Comparison of ENCODE assay signal across 8 cellular contexts in the genomic region with DNA sequence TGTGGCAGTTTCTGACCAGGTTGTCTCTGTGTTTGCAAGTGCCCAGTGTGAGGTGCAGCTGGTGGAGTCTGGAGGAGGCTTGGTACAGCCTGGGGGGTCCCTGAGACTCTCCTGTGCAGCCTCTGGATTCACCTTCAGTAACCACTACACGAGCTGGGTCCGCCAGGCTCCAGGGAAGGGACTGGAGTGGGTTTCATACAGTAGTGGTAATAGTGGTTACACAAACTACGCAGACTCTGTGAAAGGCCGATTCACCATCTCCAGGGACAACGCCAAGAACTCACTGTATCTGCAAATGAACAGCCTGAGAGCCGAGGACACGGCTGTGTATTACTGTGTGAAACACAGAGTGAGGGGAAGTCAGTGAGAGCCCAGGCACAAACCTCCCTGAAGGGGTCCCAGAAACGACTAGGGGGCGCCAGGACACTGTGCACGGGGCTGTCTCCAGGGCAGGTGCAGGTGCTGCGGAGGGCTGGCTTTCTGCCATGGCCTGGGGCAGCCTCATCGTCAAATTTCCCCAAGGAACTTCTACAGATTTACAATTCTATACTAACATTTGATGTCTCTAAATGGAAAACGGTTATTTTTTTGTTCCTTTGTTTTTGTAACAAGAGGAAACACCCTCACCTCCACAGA.
DNase-seq lines count a peak whose midpoint lies in the region; ATAC-seq, FAIRE-seq and TF ChIP-seq lines count a peak whose summit lies in the region.
"Not testable (repeated sequence)": the region's sequence is repeated elsewhere in the genome, so short reads cannot be mapped to it uniquely, and the experiment has no call there.

No MANE protein-coding gene starts in this region.

- 3% methylated on average over 5 of the region's 13 CpGs for WGBS in HepG2 (ENCODE audit: low lambda C conversion rate)

- H3K4me3 Mint-ChIP-seq in activated naive CD4-positive, alpha-beta T cell treated with anti-CD3 and anti-CD28 coated beads for 36 hours = not testable (repeated sequence)

- not testable (repeated sequence) for H3K4me3 ChIP-seq in BE2C (ENCODE audit: low read depth, low read length); WERI-Rb-1 (ENCODE audit: low read depth, low read length); HepG2 (replicated peaks in 1 of 3; ENCODE audit: insufficient read depth in 1 of 3, low read depth in 2 of 3, low read length in 3 of 3)

- peak; percentile 78 for ATAC-seq in HepG2

- not testable (repeated sequence) for H4K20me1 ChIP-seq in HepG2 (ENCODE audit: insufficient read depth, low read length)

- not testable (repeated sequence) for H3K79me2 ChIP-seq in HepG2 (ENCODE audit: insufficient read depth, low read length)

- in situ Hi-C loops in HepG2 (cut with HindIII; ENCODE audit: extremely low pct_ligation_motif_present, low pct_unique_long_range_greater_than_20kb) = not testable (repeated sequence)

- H3K9me3 Mint-ChIP-seq in activated naive CD4-positive, alpha-beta T cell treated with anti-CD3 and anti-CD28 coated beads for 36 hours = not testable (repeated sequence)

- H3K36me3 Mint-ChIP-seq in activated naive CD4-positive, alpha-beta T cell treated with anti-CD3 and anti-CD28 coated beads for 36 hours (ENCODE audit: low read depth) = not testable (repeated sequence)

- H2AFZ ChIP-seq in HepG2 (ENCODE audit: low read length) = not testable (repeated sequence)

- not testable (repeated sequence) for H3K36me3 ChIP-seq in BE2C; WERI-Rb-1; HepG2 (replicated peaks in 1 of 2; ENCODE audit: control insufficient read depth in 1 of 2, insufficient read depth in 2 of 2, low read length in 2 of 2)

- POLR2A ChIA-PET in HepG2 (lab: Yijun Ruan, JAX) = not testable (repeated sequence)

- not testable (repeated sequence) for H3K4me2 ChIP-seq in HepG2 (ENCODE audit: low read depth, low read length)

- not testable (repeated sequence) for H3K27ac ChIP-seq in WERI-Rb-1; HepG2 (ENCODE audit: extremely low read length, insufficient read depth, low read length)

- TF ChIP-seq CTCF in BE2C (IDR thresholded peaks at IDR 0.05; ENCODE audit: low read depth, low read length) (0 out of 2 replicates have a peak, but pooled peaks have one; percentile 12), WERI-Rb-1 (IDR thresholded peaks at IDR 0.05; ENCODE audit: low read depth, low read length) (0 out of 2 replicates have a peak, but pooled peaks have one; percentile 13), HepG2 (CRISPR knock-in tag; IDR thresholded peaks at IDR 0.05) (peak; percentile 39)

- H3K9me3 ChIP-seq in BE2C; WERI-Rb-1 (ENCODE audit: severe bottlenecking); HepG2 (ENCODE audit: low read length): not testable (repeated sequence)

- FAIRE-seq in HepG2 (lab: Jason Lieb, UNC) = not testable (repeated sequence)

- intact Hi-C loops in activated naive CD4-positive, alpha-beta T cell treated with anti-CD3 and anti-CD28 coated beads for 36 hours (cut with micrococcal nuclease); HepG2 (cut with micrococcal nuclease; ENCODE audit: unreplicated experiment): not testable (repeated sequence)

- H3K9ac ChIP-seq in HepG2 (ENCODE audit: insufficient read depth, low read depth, low read length) = not testable (repeated sequence)

- CTCF ChIA-PET in activated naive CD4-positive, alpha-beta T cell treated with anti-CD3 and anti-CD28 coated beads for 36 hours (lab: Charles Lee); HepG2 (lab: Yijun Ruan, JAX; ENCODE audit: low intra/inter-chr PET ratio, low total read pairs): not testable (repeated sequence)

- not testable (repeated sequence) for TF ChIP-seq EP300 in HepG2 (IDR thresholded peaks at IDR 0.05; ENCODE audit: low read depth in 2 of 2, low read length in 2 of 2); HepG2 (CRISPR knock-in tag; IDR thresholded peaks at IDR 0.05; ENCODE audit: borderline replicate concordance)

- not testable (repeated sequence) for H3K4me1 Mint-ChIP-seq in activated naive CD4-positive, alpha-beta T cell treated with anti-CD3 and anti-CD28 coated beads for 36 hours (ENCODE audit: low read depth)

- H3K27ac Mint-ChIP-seq in activated naive CD4-positive, alpha-beta T cell treated with anti-CD3 and anti-CD28 coated beads for 36 hours = not testable (repeated sequence)

- not testable (repeated sequence) for H3K4me1 ChIP-seq in BE2C; HepG2 (ENCODE audit: insufficient read depth, low read length)

- not testable (repeated sequence) for BruUV-seq in HepG2 (replicated peaks; lab: Mats Ljungman, UMichigan)

- not testable (repeated sequence) for TF ChIP-seq POLR2A in HepG2 (IDR thresholded peaks at IDR 0.05; ENCODE audit: insufficient read depth in 1 of 2, low read depth in 2 of 2, low read length in 2 of 2)

- H3K27me3 ChIP-seq in BE2C; WERI-Rb-1 (ENCODE audit: insufficient read depth, low read depth, severe bottlenecking); HepG2 (ENCODE audit: control insufficient read depth in 1 of 2, insufficient read depth in 2 of 2, low read length in 2 of 2): not testable (repeated sequence)

- not testable (repeated sequence) for H3K27me3 Mint-ChIP-seq in activated naive CD4-positive, alpha-beta T cell treated with anti-CD3 and anti-CD28 coated beads for 36 hours (ENCODE audit: low read depth)

- TF ChIP-seq RAD21 in HepG2 (CRISPR knock-in tag; IDR thresholded peaks at IDR 0.05) = not testable (repeated sequence)

- DNase-seq in BE2C (peak; percentile 22), H4 (ENCODE audit: low spot score) (peak; percentile 1), NCI-H69 (lab: John Stamatoyannopoulos, UW) (peak; percentile 5), WERI-Rb-1 (peak; percentile 9)
- peak; percentile 62 for DNase-seq in activated CD8-positive, alpha-beta memory T cell treated with anti-CD3 and anti-CD28 coated beads, Interleukin-2, amount 50 U/mL, for 48 hours
- DNase-seq in activated naive CD4-positive, alpha-beta T cell treated with anti-CD3 and anti-CD28 coated beads for 36 hours = peak; percentile 42
- not testable (repeated sequence) for DNase-seq in HepG2 (ENCODE audit: low spot score)
- DNase-seq in stimulated activated CD4-positive, alpha-beta T cell treated with anti-CD3 and anti-CD28 coated beads, Interleukin-2, amount 100 ng/mL, for 4 hours (ENCODE audit: low read depth) = peak; percentile 41

TF ChIP-seq in HepG2, 621 proteins besides CTCF, POLR2A, EP300 and RAD21:
- TF ChIP-seq STAG1 (CRISPR knock-in tag; IDR thresholded peaks at IDR 0.05) = peak; percentile 61
